ENCODE assay signal across 21 cellular contexts in genomic region chr11:392102-392777, GRCh38.
"Had no signal": no experiment of that assay in that cellular context is flagged by ENCODE, and none has a peak within 500 bp of the region (broad histone marks: within the 10 kb centered on the region; RNA-seq: fewer than 3 reads in every experiment).

No MANE protein-coding gene starts in this region.

- H2AFZ ChIP-seq: parathyroid adenoma had no signal

- ATAC-seq: activated CD4-positive, alpha-beta T cell treated with anti-CD3 and anti-CD28 coated beads for 36 hours; mucosa of descending colon; sciatic nerve; upper lobe of right lung had no signal

- DNase-seq: activated B cell treated with CpG ODN at 0.5 μM for 24 hours; activated CD4-positive, alpha-beta memory T cell treated with anti-CD3 and anti-CD28 coated beads for 36 hours; activated CD4-positive, alpha-beta T cell treated with anti-CD3 and anti-CD28 coated beads for 36 hours; activated naive CD4-positive, alpha-beta T cell treated with anti-CD3 and anti-CD28 coated beads for 36 hours; activated naive CD8-positive, alpha-beta T cell treated with anti-CD3 and anti-CD28 coated beads, Interleukin-2, amount 10 ng/mL, durations not matched to agents 7 days and 5 days; activated T-cell treated with anti-CD3 and anti-CD28 coated beads, Interleukin-2, amount 50 U/mL, for 48 hours; erythroblast; glutamatergic neuron; hippocampal formation; left cardiac atrium; mesendoderm; nephron progenitor cell; spleen; stimulated activated CD4-positive, alpha-beta T cell treated with anti-CD3 and anti-CD28 coated beads, Interleukin-4, amount 100 ng/mL, for 24 hours; stimulated activated naive CD4-positive, alpha-beta T cell treated with Interleukin-2 at 50 U/mL for 16 hours; T1000; upper lobe of right lung had no signal

- H3K27ac ChIP-seq: parathyroid adenoma, spleen, upper lobe of right lung had no signal

- H3K9ac ChIP-seq: parathyroid adenoma had no signal

- H3K9me3 ChIP-seq: mucosa of descending colon, upper lobe of right lung had no signal

- H3K27me3 ChIP-seq: upper lobe of right lung had no signal

- H3K79me2 ChIP-seq: parathyroid adenoma had no signal

- H3K36me3 ChIP-seq: spleen, upper lobe of right lung had no signal

- H3K4me3 ChIP-seq: mucosa of descending colon, spleen, upper lobe of right lung had no signal

- FAIRE-seq: frontal cortex had no signal
